8 cellular contexts compared by ENCODE assay signal in genomic region chr7:4681922-4682620, GRCh38. TPM values are rescaled to one million over a fixed set of nuclear protein-coding genes. Genes with fewer than 3 reads are reported as not detected.
DNase-seq lines count a peak whose midpoint lies in the region; ATAC-seq and TF ChIP-seq lines count a peak whose summit lies in the region.

Gene FOXK1, plus strand, starts transcription at chr7:4682295. Its CDS starts 14 bp downstream, at chr7:4682309.

- peak within 1 kb of the TSS; percentile 97 for H3K4me3 Mint-ChIP-seq in activated CD8-positive, alpha-beta memory T cell treated with anti-CD3 and anti-CD28 coated beads, Interleukin-2, amount 10 ng/mL, durations not matched to agents 7 days and 5 days
- peak within 1 kb of the TSS; percentile 99 for H3K4me3 Mint-ChIP-seq in endothelial cell (ENCODE audit: unreplicated experiment)
- H3K4me3 Mint-ChIP-seq in mesothelial cell of epicardium: peak within 1 kb of the TSS; percentile 82

- 0 out of 2 replicates have a peak, but pooled peaks cover 1% of the 10 kb centered on the region for H3K36me3 ChIP-seq in BJ (ENCODE audit: control insufficient read depth, insufficient read depth, low read length)

- TF ChIP-seq POLR2A in GM19193 (IDR thresholded peaks at IDR 0.05; ENCODE audit: extremely low read depth, insufficient read depth, insufficient read length): peak; percentile 64

- no peaks in the 10 kb centered on the region for H3K9me3 Mint-ChIP-seq in activated CD8-positive, alpha-beta memory T cell treated with anti-CD3 and anti-CD28 coated beads, Interleukin-2, amount 10 ng/mL, durations not matched to agents 7 days and 5 days (ENCODE audit: low read depth)
- H3K9me3 Mint-ChIP-seq in endothelial cell (ENCODE audit: unreplicated experiment) (no peaks in the 10 kb centered on the region), mesothelial cell of epicardium (no peaks in the 10 kb centered on the region)

- H3K36me3 Mint-ChIP-seq in activated CD8-positive, alpha-beta memory T cell treated with anti-CD3 and anti-CD28 coated beads, Interleukin-2, amount 10 ng/mL, durations not matched to agents 7 days and 5 days: peaks cover 6% of the 10 kb centered on the region
- H3K36me3 Mint-ChIP-seq in endothelial cell (ENCODE audit: low read depth, unreplicated experiment): peaks cover 17% of the 10 kb centered on the region
- H3K36me3 Mint-ChIP-seq in mesothelial cell of epicardium: no peaks in the 10 kb centered on the region

- peak within 1 kb of the TSS; percentile 92 for H3K4me3 ChIP-seq in BJ (ENCODE audit: low read depth, low read length)

- CTCF ChIA-PET in BJ (lab: Yijun Ruan, JAX): interaction anchor here (0.8 to 1.5 kb wide), 2 partner anchors 40 to 50 kb away, joined by 3 to 6 read pairs; no protein-coding TSS in a partner anchor
- CTCF ChIA-PET in activated CD8-positive, alpha-beta memory T cell treated with anti-CD3 and anti-CD28 coated beads, Interleukin-2, amount 10 ng/mL, durations not matched to agents 7 days and 5 days (lab: Charles Lee): interaction anchor here (0.8 to 2.2 kb wide), 6 partner anchors 14 to 43 kb away, joined by 3 to 20 read pairs (median 4); no protein-coding TSS in a partner anchor

- H3K27me3 Mint-ChIP-seq in activated CD8-positive, alpha-beta memory T cell treated with anti-CD3 and anti-CD28 coated beads, Interleukin-2, amount 10 ng/mL, durations not matched to agents 7 days and 5 days: no peaks in the 10 kb centered on the region
- H3K27me3 Mint-ChIP-seq in endothelial cell (ENCODE audit: unreplicated experiment) (peaks cover 8% of the 10 kb centered on the region), mesothelial cell of epicardium (ENCODE audit: low read depth) (peaks cover 2% of the 10 kb centered on the region)

- POLR2A ChIA-PET in BJ (lab: Charles Lee): interaction anchor here (0.5 to 1.1 kb wide), 2 partner anchors 40 to 93 kb away, joined by 3 to 4 read pairs; partner anchors contain the start of gene AP5Z1

- DNase-seq in BJ (ENCODE audit: low read depth) (no peak), NOMO-1 treated with DMSO at 0.1 percent for 48 hours (lab: John Stamatoyannopoulos, UW; ENCODE audit: unreplicated experiment) (peak; percentile 70), endothelial cell (ENCODE audit: low spot score) (peak; percentile 80), mesothelial cell of epicardium (ENCODE audit: low spot score in 2 of 2, unreplicated experiment in 2 of 2) (peak; percentile 72 to 82)
- DNase-seq in activated CD8-positive, alpha-beta memory T cell treated with anti-CD3 and anti-CD28 coated beads, Interleukin-2, amount 10 ng/mL, durations not matched to agents 7 days and 5 days: peak; percentile 78
- peak; percentile 46 to 67 for DNase-seq in stimulated activated CD8-positive, alpha-beta memory T cell treated with anti-CD3 and anti-CD28 coated beads, Interleukin-2, amount 100 ng/mL, for 1 hour (ENCODE audit: low read depth in 2 of 2)

- no peak for TF ChIP-seq CTCF in BJ (IDR thresholded peaks at IDR 0.05; ENCODE audit: insufficient read depth, low read depth, low read length)
- no peak for TF ChIP-seq CTCF in endothelial cell (IDR thresholded peaks at IDR 0.05; ENCODE audit: unreplicated experiment)
- no peak for TF ChIP-seq CTCF in mesothelial cell of epicardium (IDR thresholded peaks at IDR 0.05; ENCODE audit: unreplicated experiment)

- ATAC-seq in HG03432 (IDR thresholded peaks at IDR 0.05; ENCODE audit: unreplicated experiment): peak; percentile 73
- ATAC-seq in activated CD8-positive, alpha-beta memory T cell treated with anti-CD3 and anti-CD28 coated beads, Interleukin-2, amount 10 ng/mL, durations not matched to agents 7 days and 5 days: peak; percentile 81

- H3K27me3 ChIP-seq in BJ (ENCODE audit: control insufficient read depth, insufficient read depth, low read length): no peaks in the 10 kb centered on the region

- peak within 1 kb of the TSS; percentile 99 for H3K27ac Mint-ChIP-seq in activated CD8-positive, alpha-beta memory T cell treated with anti-CD3 and anti-CD28 coated beads, Interleukin-2, amount 10 ng/mL, durations not matched to agents 7 days and 5 days
- H3K27ac Mint-ChIP-seq in endothelial cell (ENCODE audit: unreplicated experiment): peak within 1 kb of the TSS; percentile 24
- H3K27ac Mint-ChIP-seq in mesothelial cell of epicardium: peak within 1 kb of the TSS; percentile 96

- H3K4me1 Mint-ChIP-seq in activated CD8-positive, alpha-beta memory T cell treated with anti-CD3 and anti-CD28 coated beads, Interleukin-2, amount 10 ng/mL, durations not matched to agents 7 days and 5 days: peaks cover 23% of the 10 kb centered on the region
- H3K4me1 Mint-ChIP-seq in endothelial cell (ENCODE audit: unreplicated experiment): peaks cover 24% of the 10 kb centered on the region
- peaks cover 16% of the 10 kb centered on the region for H3K4me1 Mint-ChIP-seq in mesothelial cell of epicardium

RNA-seq across cellular contexts. Expression of gene FOXK1, which starts in this region (rescaled TPM):
- 2.6 and 3.3 TPM in 2 replicates for polyA plus RNA-seq in BJ (2011; rRNA removed)
- polyA minus RNA-seq in BJ (2011; rRNA and poly(A)+ RNA removed): 8.2 and 11.5 TPM in 2 replicates
- 10 to 100 TPM; 27.1 to 31.2 TPM for total RNA-seq in activated CD8-positive, alpha-beta memory T cell treated with anti-CD3 and anti-CD28 coated beads, Interleukin-2, amount 10 ng/mL, durations not matched to agents 7 days and 5 days
- total RNA-seq in endothelial cell (ENCODE audit: unreplicated experiment) (73.8 TPM), mesothelial cell of epicardium (54.6 to 57.3 TPM (median 56.7 TPM) in 3 replicates)

Comparison
In these comparisons a context has a peak if more than half of its experiments do, and no peak if none do; other contexts are left out.
1. H3K27ac Mint-ChIP-seq: peak in every context shown above with its lines; median percentile 99 in activated CD8-positive, alpha-beta memory T cell treated with anti-CD3 and anti-CD28 coated beads, Interleukin-2, amount 10 ng/mL, durations not matched to agents 7 days and 5 days; 96 in mesothelial cell of epicardium; 24 in endothelial cell.